ENCODE assay signal across 8 cellular contexts in the genomic region with DNA sequence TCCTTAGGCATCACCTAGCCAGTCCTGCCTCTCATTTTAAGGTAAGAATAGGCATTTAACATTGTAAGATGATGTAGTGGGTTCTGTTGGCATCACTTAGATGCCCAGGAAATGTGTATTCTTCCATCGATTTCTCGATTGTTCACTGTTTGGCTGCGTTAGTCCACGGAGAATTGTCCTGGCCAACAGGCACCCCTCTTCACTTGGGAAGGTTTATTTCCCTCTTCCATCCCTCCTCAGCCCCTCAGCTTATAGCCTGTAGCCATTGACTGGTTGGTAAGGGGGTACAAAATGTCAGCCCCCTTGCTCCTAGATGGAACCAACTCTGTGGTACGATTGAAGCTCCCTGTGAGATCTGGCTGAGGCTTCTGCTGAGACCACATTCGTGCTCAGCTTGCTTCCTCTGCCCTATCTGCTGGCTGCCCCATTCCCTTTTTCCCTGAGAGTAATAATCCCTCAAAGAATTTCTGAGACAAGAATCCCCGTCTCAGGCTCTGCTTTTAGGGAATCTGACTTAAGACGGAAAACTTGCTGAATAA. TPM values are rescaled to one million over a fixed set of nuclear protein-coding genes. Genes with fewer than 3 reads are reported as not detected.
DNase-seq lines count a peak whose midpoint lies in the region; ATAC-seq and TF ChIP-seq lines count a peak whose summit lies in the region.

No MANE protein-coding gene starts in this region.

- ATAC-seq in GM21737 (IDR thresholded peaks at IDR 0.05; ENCODE audit: unreplicated experiment) = peak; percentile 4
- peak in 7 of 8 donors; percentile 20 to 59 (median 32) for ATAC-seq in heart right ventricle
- no peak for ATAC-seq in GM18861 (IDR thresholded peaks at IDR 0.05; ENCODE audit: unreplicated experiment)
- no peak for ATAC-seq in HG03442 (IDR thresholded peaks at IDR 0.05; ENCODE audit: unreplicated experiment)

- WGBS in heart right ventricle, 2 donors = 30 to 32% methylated on average over 8 of the region's 8 CpGs

- peak overlapping the region in 9 of 10 donors; percentile 50 to 87 (median 71) for H3K27ac ChIP-seq in heart right ventricle

- DNase-seq in AG10803 (ENCODE audit: low read depth) (no peak), heart right ventricle (no peak), skeletal muscle cell (ENCODE audit: low read depth) (no peak), foreskin melanocyte (no peak)

- TF ChIP-seq CTCF in AG10803 (conservative IDR thresholded peaks at IDR 0.05; ENCODE audit: low read length) = no peak
- no peak for TF ChIP-seq CTCF in WI38 (IDR thresholded peaks at IDR 0.05; ENCODE audit: low read depth, low read length)
- no peak for TF ChIP-seq CTCF in heart right ventricle (IDR thresholded peaks at IDR 0.05)

- H3K4me3 ChIP-seq in AG10803 (ENCODE audit: low read length) = peak overlapping the region; percentile 88
- peak overlapping the region; percentile 73 for H3K4me3 ChIP-seq in WI38 (ENCODE audit: low read depth, low read length)
- peak overlapping the region; percentile 22 to 72 (median 61) for H3K4me3 ChIP-seq in heart right ventricle
- H3K4me3 ChIP-seq in skeletal muscle cell (ENCODE audit: low read depth, low read length) = peak overlapping the region; percentile 69

- H3K4me1 ChIP-seq in heart right ventricle = peaks cover 0 to 28% (median 3%) of the 10 kb centered on the region in 9 donors

- intact Hi-C loops in heart right ventricle (cut with DNase I) = loop anchor here in 2 of 10 donors (2.0 to 5.0 kb wide), 2 partner anchors 41 to 43 kb away; a partner anchor contains a TSS

- H3K27me3 ChIP-seq in heart right ventricle = no peaks in the 10 kb centered on the region

- peaks cover 0 to 46% (median 26%) of the 10 kb centered on the region in 9 donors for H3K36me3 ChIP-seq in heart right ventricle

- H3K9me3 ChIP-seq in heart right ventricle = no peaks in the 10 kb centered on the region

RNA-seq across cellular contexts. Expression of a gene that starts 43.4 kb away (rescaled TPM):
- 10 to 100 TPM; 32.4 to 53.2 (median 41.4) TPM for total RNA-seq in heart right ventricle
- 1 to 10 TPM; 2.5 to 6.4 TPM for polyA plus RNA-seq in heart right ventricle

RNA-seq across cellular contexts. Expression of a gene that starts 45.3 kb away (rescaled TPM):
- 10 to 100 TPM in 4 of 10 donors, 1 to 10 TPM in 6; 6.1 to 11.3 (median 9.2) TPM for total RNA-seq in heart right ventricle
- polyA plus RNA-seq in heart right ventricle = 10 to 100 TPM in 1 of 2 donors, 1 to 10 TPM in 1; 6.1 to 12.4 TPM

Comparison
In these comparisons a context has a peak if more than half of its experiments do, and no peak if none do; other contexts are left out.
1. ATAC-seq: peak in GM21737 (single experiment) and heart right ventricle (7 of 8); none in GM18861 (single experiment) and HG03442 (single experiment).
2. Peak in every context shown above with its lines, with median percentiles within 50 percentile points of each other: H3K4me3 ChIP-seq.